14 cellular contexts compared by ENCODE assay signal in genomic region chr7:20737840-20738448, GRCh38. TPM values are rescaled to one million over a fixed set of nuclear protein-coding genes. Genes with fewer than 3 reads are reported as not detected.
DNase-seq lines count a peak whose midpoint lies in the region; ATAC-seq, FAIRE-seq and TF ChIP-seq lines count a peak whose summit lies in the region.
"Had no signal": no experiment of that assay in that cellular context is flagged by ENCODE, and none has a peak within 500 bp of the region (broad histone marks: within the 10 kb centered on the region; RNA-seq: fewer than 3 reads in every experiment).

No MANE protein-coding gene starts in this region.

- H3K27ac Mint-ChIP-seq in GM23338: no peak overlapping the region

- in situ Hi-C loops in HepG2 (cut with HindIII; ENCODE audit: extremely low pct_ligation_motif_present, low pct_unique_long_range_greater_than_20kb): no loop called here

- ATAC-seq in GM18873 (IDR thresholded peaks at IDR 0.05; ENCODE audit: low FRiP score, unreplicated experiment) (peak; percentile 68), GM23338 (no peak), HepG2 (peak; percentile 92), GM21825 (IDR thresholded peaks at IDR 0.05; ENCODE audit: unreplicated experiment) (no peak), GM21737 (IDR thresholded peaks at IDR 0.05; ENCODE audit: unreplicated experiment) (no peak)
- ATAC-seq: gastrocnemius medialis, HCT116 had no signal

- peak; percentile 28 for FAIRE-seq in HepG2 (lab: Jason Lieb, UNC)

- no peak overlapping the region for H3K4me3 Mint-ChIP-seq in GM23338
- H3K4me3 Mint-ChIP-seq: neural progenitor cell had no signal

- H4K20me1 ChIP-seq in GM23338 (replicated peaks; ENCODE audit: insufficient read depth): no peaks in the 10 kb centered on the region
- H4K20me1 ChIP-seq in HepG2 (ENCODE audit: insufficient read depth, low read length): no peaks in the 10 kb centered on the region

- peaks cover 4% of the 10 kb centered on the region; the same call in 2 of the 3 replicates for H3K4me1 Mint-ChIP-seq in GM23338

- CTCF ChIA-PET in HepG2 (lab: Yijun Ruan, JAX; ENCODE audit: low intra/inter-chr PET ratio, low total read pairs): no interaction called here

- peaks cover 3% of the 10 kb centered on the region for H3K27me3 Mint-ChIP-seq in GM23338 (ENCODE audit: insufficient read depth, low read depth, poor library complexity)

- no peaks in the 10 kb centered on the region for H3K27me3 ChIP-seq in GM23338 (ENCODE audit: insufficient read depth)
- H3K27me3 ChIP-seq in HepG2 (ENCODE audit: control insufficient read depth in 1 of 2, insufficient read depth in 2 of 2, low read length in 2 of 2): no peaks in the 10 kb centered on the region
- H3K27me3 ChIP-seq: gastrocnemius medialis, neural progenitor cell had no signal

- H3K27ac ChIP-seq in GM23338 (ENCODE audit: low read depth) (no peak overlapping the region), HepG2 (ENCODE audit: extremely low read length, insufficient read depth, low read length) (peak overlapping the region; percentile 47)
- H3K27ac ChIP-seq: gastrocnemius medialis, neural progenitor cell had no signal

- H3K4me1 ChIP-seq in GM23338 (ENCODE audit: insufficient read depth): no peaks in the 10 kb centered on the region
- H3K4me1 ChIP-seq in HepG2 (ENCODE audit: insufficient read depth, low read length): peaks cover 35% of the 10 kb centered on the region
- H3K4me1 ChIP-seq: gastrocnemius medialis had no signal

- no peak overlapping the region for H3K4me2 ChIP-seq in GM23338
- H3K4me2 ChIP-seq in HepG2 (ENCODE audit: low read depth, low read length): peak overlapping the region; percentile 57
- H3K4me2 ChIP-seq: neural progenitor cell had no signal

- no peak overlapping the region for H3K4me3 ChIP-seq in GM23338
- peak overlapping the region in 1 of 3 experiments; percentile 36; a peak in 1 of 6 replicates for H3K4me3 ChIP-seq in HepG2 (replicated peaks in 1 of 3; ENCODE audit: insufficient read depth in 1 of 3, low read depth in 2 of 3, low read length in 3 of 3)
- H3K4me3 ChIP-seq: gastrocnemius medialis, neural progenitor cell had no signal

- 0 out of 2 replicates have a peak, but pooled peaks cover 6% of the 10 kb centered on the region for H3K9me2 ChIP-seq in GM23338 (ENCODE audit: insufficient read depth)

- TF ChIP-seq CTCF in GM23338 (conservative IDR thresholded peaks at IDR 0.05; ENCODE audit: low read depth in 2 of 2): no peak
- no peak for TF ChIP-seq CTCF in HepG2 (CRISPR knock-in tag; IDR thresholded peaks at IDR 0.05)

- H2AFZ ChIP-seq in GM23338: peak overlapping the region; percentile 64; the same call in 1 of the 2 replicates
- H2AFZ ChIP-seq in HepG2 (ENCODE audit: low read length): no peak overlapping the region
- H2AFZ ChIP-seq: neural progenitor cell had no signal

- H3K9me3 Mint-ChIP-seq in GM23338: no peaks in the 10 kb centered on the region

- no peaks in the 10 kb centered on the region for H3K36me3 ChIP-seq in GM23338 (ENCODE audit: insufficient read depth)
- no peaks in the 10 kb centered on the region for H3K36me3 ChIP-seq in HepG2 (replicated peaks in 1 of 2; ENCODE audit: control insufficient read depth in 1 of 2, insufficient read depth in 2 of 2, low read length in 2 of 2)
- H3K36me3 ChIP-seq: gastrocnemius medialis, neural progenitor cell had no signal

- POLR2A ChIA-PET in HepG2 (lab: Yijun Ruan, JAX): no interaction called here

- no peaks in the 10 kb centered on the region; the same call in 2 of the 3 replicates for H3K36me3 Mint-ChIP-seq in GM23338 (ENCODE audit: low read depth)

- WGBS in HepG2 (ENCODE audit: low lambda C conversion rate): 2% methylated on average over 5 of the region's 5 CpGs

- intact Hi-C loops in HepG2 (cut with micrococcal nuclease; ENCODE audit: unreplicated experiment): no loop called here

- no peaks in the 10 kb centered on the region for H3K79me2 ChIP-seq in GM23338 (replicated peaks; ENCODE audit: insufficient read depth)
- no peaks in the 10 kb centered on the region for H3K79me2 ChIP-seq in HepG2 (ENCODE audit: insufficient read depth, low read length)

- no peaks in the 10 kb centered on the region for H3K9me3 ChIP-seq in HepG2 (ENCODE audit: low read length)
- H3K9me3 ChIP-seq: gastrocnemius medialis had no signal

- TF ChIP-seq EP300 in HepG2 (IDR thresholded peaks at IDR 0.05; ENCODE audit: low read depth in 2 of 2, low read length in 2 of 2): peak; percentile 27 to 80; a peak in 2 of 4 replicates
- TF ChIP-seq EP300 in HepG2 (CRISPR knock-in tag; IDR thresholded peaks at IDR 0.05; ENCODE audit: borderline replicate concordance): peak; percentile 69; the same call in 1 of the 2 replicates

- TF ChIP-seq RAD21 in HepG2 (CRISPR knock-in tag; IDR thresholded peaks at IDR 0.05): no peak

- DNase-seq in GM23338 (ENCODE audit: low spot score): no peak
- DNase-seq in NCI-H1092 (lab: John Stamatoyannopoulos, UW): peak; percentile 44
- DNase-seq in HepG2 (ENCODE audit: low spot score): peak; percentile 72
- no peak for DNase-seq in activated CD8-positive, alpha-beta memory T cell treated with anti-CD3 and anti-CD28 coated beads, Interleukin-2, amount 50 U/mL, for 4 hours
- no peak for DNase-seq in SW 1271 (lab: John Stamatoyannopoulos, UW)
- DNase-seq: COR-L47, gastrocnemius medialis had no signal

- H3K9ac ChIP-seq in HepG2 (ENCODE audit: insufficient read depth, low read depth, low read length): no peak overlapping the region
- H3K9ac ChIP-seq: neural progenitor cell had no signal

- TF ChIP-seq POLR2A in HepG2 (IDR thresholded peaks at IDR 0.05; ENCODE audit: insufficient read depth in 1 of 2, low read depth in 2 of 2, low read length in 2 of 2): no peak

- H3F3A ChIP-seq in GM23338 (replicated peaks; ENCODE audit: low read depth): no peaks in the 10 kb centered on the region

- BruUV-seq in HepG2 (replicated peaks; lab: Mats Ljungman, UMichigan): no TSS peak

TF ChIP-seq in HepG2, 621 proteins besides CTCF, POLR2A, EP300 and RAD21 (continues in another document):
- TF ChIP-seq SOX13 (IDR thresholded peaks at IDR 0.05) (no peak), SOX13 (CRISPR knock-in tag; conservative IDR thresholded peaks at IDR 0.05 in 1 of 2, IDR thresholded peaks at IDR 0.05 in 1 of 2) (peak in 1 of 2 experiments; percentile 87; a peak in 2 of 4 replicates), NKX3-1 (CRISPR knock-in tag; IDR thresholded peaks at IDR 0.05) (no peak), ZNF605 (CRISPR knock-in tag; IDR thresholded peaks at IDR 0.05) (no peak), TSC22D2 (CRISPR knock-in tag; IDR thresholded peaks at IDR 0.05; ENCODE audit: borderline replicate concordance) (no peak), FOXJ3 (CRISPR knock-in tag; IDR thresholded peaks at IDR 0.05; ENCODE audit: borderline replicate concordance) (peak; percentile 85; the same call in 1 of the 2 replicates), ATF2 (CRISPR knock-in tag; IDR thresholded peaks at IDR 0.05) (peak; percentile 58; the same call in 1 of the 2 replicates), ZSCAN9 (CRISPR knock-in tag; IDR thresholded peaks at IDR 0.05; ENCODE audit: borderline replicate concordance) (no peak), KLF12 (CRISPR knock-in tag; IDR thresholded peaks at IDR 0.05; ENCODE audit: borderline replicate concordance) (no peak), IKZF1 (IDR thresholded peaks at IDR 0.05) (no peak), FOXK1 (CRISPR knock-in tag; IDR thresholded peaks at IDR 0.05; ENCODE audit: borderline replicate concordance, low read depth) (peak; percentile 62; the same call in 1 of the 2 replicates), ZNF160 (CRISPR knock-in tag; IDR thresholded peaks at IDR 0.05) (no peak), ZSCAN21 (CRISPR knock-in tag; IDR thresholded peaks at IDR 0.05; ENCODE audit: borderline replicate concordance) (no peak)

RNA-seq across cellular contexts. Expression of gene SP8, which starts 48.7 kb away (rescaled TPM):
- 4.4 and 6.7 TPM in 2 replicates for total RNA-seq in GM23338 (2014; rRNA removed; shearing (Covaris generic))
- polyA plus RNA-seq in GM23338 (2016; fragmentation: Nextera tagmentation; extraction: Ambion mirVana) (3.4 and 3.7 TPM in 2 replicates), HepG2 (2011; rRNA removed) (not detected in 2 replicates)
- total RNA-seq in HepG2 (2016; rRNA removed; fragmentation: Illumina TruSeq; extraction: Trizol): not detected in 2 replicates
- not detected in 2 replicates for total RNA-seq in HepG2 (2016; cell fraction: cytosol; rRNA removed; fragmentation: Illumina TruSeq; extraction: Trizol; ENCODE audit: low read depth)
- total RNA-seq in HepG2 (2016; cell fraction: insoluble cytoplasmic fraction; rRNA removed; fragmentation: Illumina TruSeq; extraction: Trizol): not detected in 2 replicates
- total RNA-seq in HepG2 (2016; cell fraction: membrane; rRNA removed; fragmentation: Illumina TruSeq; extraction: Trizol): not detected in 2 replicates
- total RNA-seq in HepG2 (2016; cell fraction: nucleus; rRNA removed; fragmentation: Illumina TruSeq; extraction: Trizol): not detected in 2 replicates
- not detected in 2 replicates for polyA plus RNA-seq in HepG2 (2011; cell fraction: cytosol; rRNA removed)
- not detected in 2 replicates for polyA plus RNA-seq in HepG2 (2011; cell fraction: nucleus; rRNA removed)
- not detected in 2 replicates for polyA plus RNA-seq in HepG2 (2012)
- polyA plus RNA-seq in HepG2 (2016; cell fraction: cytosol; fragmentation: Illumina TruSeq; extraction: Trizol; ENCODE audit: low read depth): not detected in 2 replicates
- not detected in 2 replicates for polyA plus RNA-seq in HepG2 (2016; cell fraction: insoluble cytoplasmic fraction; fragmentation: Illumina TruSeq; extraction: Trizol; ENCODE audit: low read depth)
- polyA plus RNA-seq in HepG2 (2016; cell fraction: membrane; fragmentation: Illumina TruSeq; extraction: Trizol; ENCODE audit: low read depth): not detected in 2 replicates
- not detected in 2 replicates for polyA plus RNA-seq in HepG2 (2016; cell fraction: nucleus; fragmentation: Illumina TruSeq; extraction: Trizol; ENCODE audit: insufficient read depth, low read depth)
- polyA minus RNA-seq in HepG2 (2011; rRNA and poly(A)+ RNA removed; ENCODE audit: low replicate concordance): not detected in 2 replicates
- not detected in 2 replicates for polyA minus RNA-seq in HepG2 (2011; cell fraction: cytosol; rRNA and poly(A)+ RNA removed)
- not detected in 2 replicates for polyA minus RNA-seq in HepG2 (2011; cell fraction: nucleus; rRNA and poly(A)+ RNA removed)
- total RNA-seq: activated CD8-positive, alpha-beta memory T cell treated with anti-CD3 and anti-CD28 coated beads for 36 hours; dermis microvascular lymphatic vessel endothelial cell; gastrocnemius medialis had no signal

Comparison
In these comparisons a context has a peak if more than half of its experiments do, and no peak if none do; other contexts are left out.
1. ATAC-seq: peak in GM18873 (single experiment) and HepG2 (single experiment); none in GM23338 (single experiment), GM21825 (single experiment) and GM21737 (single experiment).
2. DNase-seq: peak in NCI-H1092 (single experiment) and HepG2 (single experiment); none in GM23338 (single experiment), activated CD8-positive, alpha-beta memory T cell treated with anti-CD3 and anti-CD28 coated beads, Interleukin-2, amount 50 U/mL, for 4 hours (single experiment) and SW 1271 (0 of 2).